ENCODE assay signal across 28 cellular contexts in genomic region chr11:111759778-111760407, GRCh38. TPM values are rescaled to one million over a fixed set of nuclear protein-coding genes. Genes with fewer than 3 reads are reported as not detected.
DNase-seq lines count a peak whose midpoint lies in the region; ATAC-seq and TF ChIP-seq lines count a peak whose summit lies in the region.
"Had no signal": no experiment of that assay in that cellular context is flagged by ENCODE, and none has a peak within 500 bp of the region (broad histone marks: within the 10 kb centered on the region; RNA-seq: fewer than 3 reads in every experiment).

No MANE protein-coding gene starts in this region.

- H3K4me1 Mint-ChIP-seq in activated T-helper 17 cell treated with anti-CD3 and anti-CD28 coated beads, Interleukin-2, amount 50 U/mL, for 72 hours, result peaks cover 26% of the 10 kb centered on the region
- peaks cover 49% of the 10 kb centered on the region for H3K4me1 Mint-ChIP-seq in glutamatergic neuron (ENCODE audit: low read depth, unreplicated experiment)
- H3K4me1 Mint-ChIP-seq in osteocyte (ENCODE audit: unreplicated experiment), result peaks cover 20% of the 10 kb centered on the region
- H3K4me1 Mint-ChIP-seq in naive thymus-derived CD4-positive, alpha-beta T cell, result peaks cover 16 to 34% (median 30%) of the 10 kb centered on the region in 7 donors

- intact Hi-C loops in naive thymus-derived CD4-positive, alpha-beta T cell (cut with micrococcal nuclease), result loop anchor here (10.0 kb wide), 2 partner anchors 325 to 385 kb away; partner anchors contain the start of genes POU2AF1 (in 1 of the 2), SDHD (in 1 of the 2) and TIMM8B (in 1 of the 2)

- H3K9ac ChIP-seq in BLaER1, result no peak overlapping the region; the same call in 1 of the 2 replicates

- H3K4me2 ChIP-seq in BLaER1, result peak overlapping the region; percentile 19

- no peak overlapping the region for H3K27ac ChIP-seq in BLaER1
- no peak overlapping the region for H3K27ac ChIP-seq in naive thymus-derived CD4-positive, alpha-beta T cell (ENCODE audit: low read depth, low read length)

- CTCF ChIA-PET in naive thymus-derived CD4-positive, alpha-beta T cell (lab: Charles Lee), result no interaction called here

- peak overlapping the region; percentile 23 for H3K27ac Mint-ChIP-seq in activated T-helper 17 cell treated with anti-CD3 and anti-CD28 coated beads, Interleukin-2, amount 50 U/mL, for 72 hours
- H3K27ac Mint-ChIP-seq in glutamatergic neuron (ENCODE audit: unreplicated experiment) (peak overlapping the region; percentile 53), osteocyte (ENCODE audit: unreplicated experiment) (peak overlapping the region; percentile 25)
- peak overlapping the region in 1 of 9 donors; percentile 9 for H3K27ac Mint-ChIP-seq in naive thymus-derived CD4-positive, alpha-beta T cell
- H3K27ac Mint-ChIP-seq: activated CD4-positive, alpha-beta memory T cell treated with anti-CD3 and anti-CD28 coated beads, Interleukin-2, amount 10 ng/mL, durations not matched to agents 7 days and 5 days; activated naive CD4-positive, alpha-beta T cell treated with anti-CD3 and anti-CD28 coated beads, Interleukin-2, amount 50 U/mL, for 24 hours; IgD-negative memory B cell; naive B cell; T-helper 2 cell treated with Interferon-gamma antibody and Interleukin-4, amounts not matched to agents 5 μg/mL and 100 μg/mL, for 36 hours had no signal

- no peaks in the 10 kb centered on the region for H3K27me3 ChIP-seq in BLaER1
- H3K27me3 ChIP-seq in naive thymus-derived CD4-positive, alpha-beta T cell (ENCODE audit: control insufficient read depth in 2 of 2, insufficient read depth in 2 of 2, low read length in 2 of 2), result no peaks in the 10 kb centered on the region
- H3K27me3 ChIP-seq: breast epithelium, testis had no signal

- TF ChIP-seq CTCF in glutamatergic neuron (IDR thresholded peaks at IDR 0.05; ENCODE audit: partially characterized antibody, unreplicated experiment) (no peak), osteocyte (IDR thresholded peaks at IDR 0.05) (no peak)

- H3K27me3 Mint-ChIP-seq in activated T-helper 17 cell treated with anti-CD3 and anti-CD28 coated beads, Interleukin-2, amount 50 U/mL, for 72 hours, result no peaks in the 10 kb centered on the region
- H3K27me3 Mint-ChIP-seq in glutamatergic neuron (ENCODE audit: unreplicated experiment) (peaks cover 2% of the 10 kb centered on the region), osteocyte (ENCODE audit: unreplicated experiment) (no peaks in the 10 kb centered on the region)
- H3K27me3 Mint-ChIP-seq in naive thymus-derived CD4-positive, alpha-beta T cell, result no peaks in the 10 kb centered on the region
- H3K27me3 Mint-ChIP-seq: activated CD4-positive, alpha-beta memory T cell treated with anti-CD3 and anti-CD28 coated beads, Interleukin-2, amount 10 ng/mL, durations not matched to agents 7 days and 5 days; activated naive CD4-positive, alpha-beta T cell treated with anti-CD3 and anti-CD28 coated beads, Interleukin-2, amount 50 U/mL, for 24 hours; IgD-negative memory B cell; naive B cell had no signal

- H3K9me3 ChIP-seq in BLaER1, result no peaks in the 10 kb centered on the region
- no peaks in the 10 kb centered on the region for H3K9me3 ChIP-seq in naive thymus-derived CD4-positive, alpha-beta T cell (ENCODE audit: control insufficient read depth in 2 of 3, low read length in 3 of 3)
- H3K9me3 ChIP-seq: breast epithelium, testis had no signal

- POLR2A ChIA-PET in naive thymus-derived CD4-positive, alpha-beta T cell (lab: Charles Lee), result no interaction called here

- peaks cover 41% of the 10 kb centered on the region for H3K4me1 ChIP-seq in BLaER1
- peaks cover 0 to 1% of the 10 kb centered on the region in 2 donors for H3K4me1 ChIP-seq in naive thymus-derived CD4-positive, alpha-beta T cell (ENCODE audit: control insufficient read depth in 2 of 2, insufficient read depth in 2 of 2, low read length in 2 of 2)
- H3K4me1 ChIP-seq: breast epithelium had no signal

- H3K4me3 ChIP-seq in BLaER1, result no peak overlapping the region
- H3K4me3 ChIP-seq in naive thymus-derived CD4-positive, alpha-beta T cell (ENCODE audit: low read length), result no peak overlapping the region
- H3K4me3 ChIP-seq: breast epithelium, testis had no signal

- ATAC-seq in activated T-helper 17 cell treated with anti-CD3 and anti-CD28 coated beads, Interleukin-2, amount 50 U/mL, for 72 hours (replicated peaks), result no peak
- no peak for ATAC-seq in naive thymus-derived CD4-positive, alpha-beta T cell

- peaks cover 93% of the 10 kb centered on the region for H3K36me3 ChIP-seq in BLaER1
- H3K36me3 ChIP-seq in naive thymus-derived CD4-positive, alpha-beta T cell (ENCODE audit: control insufficient read depth in 2 of 3, insufficient read depth in 3 of 3, low read length in 3 of 3), result peaks cover 0 to 68% (median 10%) of the 10 kb centered on the region in 3 experiments

- H4K20me1 ChIP-seq in BLaER1, result peaks cover 31% of the 10 kb centered on the region

- H3K9me3 Mint-ChIP-seq in activated T-helper 17 cell treated with anti-CD3 and anti-CD28 coated beads, Interleukin-2, amount 50 U/mL, for 72 hours, result no peaks in the 10 kb centered on the region
- peaks cover 9% of the 10 kb centered on the region for H3K9me3 Mint-ChIP-seq in glutamatergic neuron (ENCODE audit: unreplicated experiment)
- no peaks in the 10 kb centered on the region for H3K9me3 Mint-ChIP-seq in osteocyte (ENCODE audit: unreplicated experiment)
- H3K9me3 Mint-ChIP-seq in naive thymus-derived CD4-positive, alpha-beta T cell, result no peaks in the 10 kb centered on the region
- H3K9me3 Mint-ChIP-seq: activated CD4-positive, alpha-beta memory T cell treated with anti-CD3 and anti-CD28 coated beads, Interleukin-2, amount 10 ng/mL, durations not matched to agents 7 days and 5 days; activated naive CD4-positive, alpha-beta T cell treated with anti-CD3 and anti-CD28 coated beads, Interleukin-2, amount 50 U/mL, for 24 hours; IgD-negative memory B cell; naive B cell; T-helper 2 cell treated with Interferon-gamma antibody and Interleukin-4, amounts not matched to agents 5 μg/mL and 100 μg/mL, for 36 hours had no signal

- no peak overlapping the region for H3K4me3 Mint-ChIP-seq in activated T-helper 17 cell treated with anti-CD3 and anti-CD28 coated beads, Interleukin-2, amount 50 U/mL, for 72 hours
- no peak overlapping the region for H3K4me3 Mint-ChIP-seq in glutamatergic neuron (ENCODE audit: unreplicated experiment)
- no peak overlapping the region for H3K4me3 Mint-ChIP-seq in osteocyte (ENCODE audit: unreplicated experiment)
- H3K4me3 Mint-ChIP-seq in naive thymus-derived CD4-positive, alpha-beta T cell, result no peak overlapping the region
- H3K4me3 Mint-ChIP-seq: activated CD4-positive, alpha-beta memory T cell treated with anti-CD3 and anti-CD28 coated beads, Interleukin-2, amount 10 ng/mL, durations not matched to agents 7 days and 5 days; activated naive CD4-positive, alpha-beta T cell treated with anti-CD3 and anti-CD28 coated beads, Interleukin-2, amount 50 U/mL, for 24 hours; naive B cell; T-helper 2 cell treated with Interferon-gamma antibody and Interleukin-4, amounts not matched to agents 5 μg/mL and 100 μg/mL, for 36 hours had no signal

- DNase-seq in glutamatergic neuron (no peak), osteocyte (ENCODE audit: extremely low spot score, unreplicated experiment) (no peak), NCI-H226 (no peak), midbrain (lab: John Stamatoyannopoulos, UW) (no peak), cerebellar cortex (ENCODE audit: low spot score) (no peak)
- DNase-seq in naive thymus-derived CD4-positive, alpha-beta T cell, result no peak
- DNase-seq: activated CD4-positive, alpha-beta memory T cell treated with anti-CD3 and anti-CD28 coated beads, Interleukin-2, amount 10 ng/mL, durations not matched to agents 7 days and 5 days; activated CD8-positive, alpha-beta memory T cell treated with anti-CD3 and anti-CD28 coated beads, Interleukin-2, amount 50 U/mL, for 48 hours; amygdala; effector memory CD4-positive, alpha-beta T cell; erythroblast; GOT3; head of caudate nucleus; naive B cell; NCI-H1092; NCI-H1694; NCI-H446 treated with DMSO at 0.1 percent for 48 hours; NCI-H82; nucleus accumbens; small intestine; stimulated activated naive CD4-positive, alpha-beta T cell; testis had no signal

- H3K36me3 Mint-ChIP-seq in activated T-helper 17 cell treated with anti-CD3 and anti-CD28 coated beads, Interleukin-2, amount 50 U/mL, for 72 hours (ENCODE audit: low read depth), result peaks cover 100% of the 10 kb centered on the region
- H3K36me3 Mint-ChIP-seq in glutamatergic neuron (ENCODE audit: unreplicated experiment) (no peaks in the 10 kb centered on the region), osteocyte (ENCODE audit: unreplicated experiment) (peaks cover 52% of the 10 kb centered on the region)
- peaks cover 9 to 57% (median 40%) of the 10 kb centered on the region in 5 donors for H3K36me3 Mint-ChIP-seq in naive thymus-derived CD4-positive, alpha-beta T cell

RNA-seq across cellular contexts. Expression of gene PPP2R1B, which starts 6.3 kb away (rescaled TPM):
- 10 to 100 TPM; 46.9 to 72.6 TPM for total RNA-seq in activated T-helper 17 cell treated with anti-CD3 and anti-CD28 coated beads, Interleukin-2, amount 50 U/mL, for 72 hours
- total RNA-seq in glutamatergic neuron (ENCODE audit: unreplicated experiment) (66.3 TPM), osteocyte (25.2 and 26.0 TPM in 2 replicates)
- 10 to 100 TPM; 25.8 to 49.2 (median 34.0) TPM for total RNA-seq in naive thymus-derived CD4-positive, alpha-beta T cell
- polyA plus RNA-seq in naive thymus-derived CD4-positive, alpha-beta T cell, result 10 to 100 TPM; 15.1 to 17.3 TPM
